11 cellular contexts compared by ENCODE assay signal in genomic region chr20:50577175-50578018, GRCh38.
DNase-seq lines count a peak whose midpoint lies in the region; ATAC-seq and TF ChIP-seq lines count a peak whose summit lies in the region.
"Had no signal": no experiment of that assay in that cellular context is flagged by ENCODE, and none has a peak within 500 bp of the region (broad histone marks: within the 10 kb centered on the region; RNA-seq: fewer than 3 reads in every experiment).

No MANE protein-coding gene starts in this region.

- H3K27ac Mint-ChIP-seq in stimulated activated naive CD8-positive, alpha-beta T cell treated with anti-CD3 and anti-CD28 coated beads, Interleukin-15, amount 100 ng/mL, for 72 hours: peak overlapping the region; percentile 58 to 80

- DNase-seq in activated CD8-positive, alpha-beta memory T cell treated with anti-CD3 and anti-CD28 coated beads, Interleukin-2, amount 50 U/mL, for 48 hours: peak; percentile 45
- DNase-seq in activated CD8-positive, alpha-beta memory T cell treated with anti-CD3 and anti-CD28 coated beads for 24 hours: no peak
- DNase-seq in RPMI7951 (ENCODE audit: low read depth) (peak; percentile 70), left ventricle myocardium inferior (peak; percentile 82), NK-92 (lab: John Stamatoyannopoulos, UW; ENCODE audit: unreplicated experiment) (no peak), SJCRH30 (no peak)
- DNase-seq in stimulated activated naive CD8-positive, alpha-beta T cell treated with anti-CD3 and anti-CD28 coated beads, Interleukin-15, amount 100 ng/mL, for 72 hours: no peak
- DNase-seq: stimulated activated CD8-positive, alpha-beta memory T cell treated with anti-CD3 and anti-CD28 coated beads, Interleukin-4, amount 100 ng/mL, for 48 hours had no signal

- H3K36me3 ChIP-seq in left ventricle myocardium inferior (peaks cover 64% of the 10 kb centered on the region), SJCRH30 (peaks cover 64% of the 10 kb centered on the region)

- no peaks in the 10 kb centered on the region for H3K27me3 Mint-ChIP-seq in stimulated activated naive CD8-positive, alpha-beta T cell treated with anti-CD3 and anti-CD28 coated beads, Interleukin-15, amount 100 ng/mL, for 72 hours

- intact Hi-C loops in left ventricle myocardium inferior (cut with micrococcal nuclease): loop anchor here (5.0 to 10.0 kb wide), 3 partner anchors 73 to 390 kb away; no protein-coding TSS in a partner anchor

- TF ChIP-seq CTCF in left ventricle myocardium inferior (IDR thresholded peaks at IDR 0.05; ENCODE audit: borderline replicate concordance): no peak

- H3K9me3 Mint-ChIP-seq in stimulated activated naive CD8-positive, alpha-beta T cell treated with anti-CD3 and anti-CD28 coated beads, Interleukin-15, amount 100 ng/mL, for 72 hours: no peaks in the 10 kb centered on the region

- no peak overlapping the region for H3K4me3 Mint-ChIP-seq in stimulated activated naive CD8-positive, alpha-beta T cell treated with anti-CD3 and anti-CD28 coated beads, Interleukin-15, amount 100 ng/mL, for 72 hours

- H3K4me3 ChIP-seq in left ventricle myocardium inferior (no peak overlapping the region), SJCRH30 (no peak overlapping the region)
- H3K4me3 ChIP-seq: HAP-1 had no signal

- H3K4me1 ChIP-seq in left ventricle myocardium inferior: peaks cover 62% of the 10 kb centered on the region
- no peaks in the 10 kb centered on the region for H3K4me1 ChIP-seq in SJCRH30
- H3K4me1 ChIP-seq: HAP-1 had no signal

- no peak for ATAC-seq in stimulated activated naive CD8-positive, alpha-beta T cell treated with anti-CD3 and anti-CD28 coated beads, Interleukin-15, amount 100 ng/mL, for 72 hours
- ATAC-seq in GM18909 (IDR thresholded peaks at IDR 0.05; ENCODE audit: poor library complexity, unreplicated experiment): no peak

- peaks cover 33% of the 10 kb centered on the region for H3K4me1 Mint-ChIP-seq in stimulated activated naive CD8-positive, alpha-beta T cell treated with anti-CD3 and anti-CD28 coated beads, Interleukin-15, amount 100 ng/mL, for 72 hours

- peak overlapping the region; percentile 68 for H3K27ac ChIP-seq in left ventricle myocardium inferior (replicated peaks)
- H3K27ac ChIP-seq in SJCRH30: no peak overlapping the region
- H3K27ac ChIP-seq: HL-60 had no signal

- H3K27me3 ChIP-seq in left ventricle myocardium inferior (ENCODE audit: low read depth) (no peaks in the 10 kb centered on the region), SJCRH30 (no peaks in the 10 kb centered on the region)

- H3K9me3 ChIP-seq in left ventricle myocardium inferior (replicated peaks) (no peaks in the 10 kb centered on the region), SJCRH30 (replicated peaks) (no peaks in the 10 kb centered on the region)
- H3K9me3 ChIP-seq: HAP-1 had no signal

Comparison
In these comparisons a context has a peak if more than half of its experiments do, and no peak if none do; other contexts are left out.
1. DNase-seq: peak in activated CD8-positive, alpha-beta memory T cell treated with anti-CD3 and anti-CD28 coated beads, Interleukin-2, amount 50 U/mL, for 48 hours (single experiment), RPMI7951 (single experiment) and left ventricle myocardium inferior (single experiment); none in activated CD8-positive, alpha-beta memory T cell treated with anti-CD3 and anti-CD28 coated beads for 24 hours (single experiment), stimulated activated naive CD8-positive, alpha-beta T cell treated with anti-CD3 and anti-CD28 coated beads, Interleukin-15, amount 100 ng/mL, for 72 hours (0 of 2), NK-92 (single experiment) and SJCRH30 (0 of 2).